Comparison of ENCODE assay signal across 23 cellular contexts in genomic region chr17:76469076-76469990, GRCh38. TPM values are rescaled to one million over a fixed set of nuclear protein-coding genes. Genes with fewer than 3 reads are reported as not detected.
DNase-seq lines count a peak whose midpoint lies in the region; ATAC-seq, FAIRE-seq and TF ChIP-seq lines count a peak whose summit lies in the region.
"Had no signal": no experiment of that assay in that cellular context is flagged by ENCODE, and none has a peak within 500 bp of the region (broad histone marks: within the 10 kb centered on the region; RNA-seq: fewer than 3 reads in every experiment).

No MANE protein-coding gene starts in this region.

- no peak overlapping the region for H3K9ac ChIP-seq in HepG2 (ENCODE audit: insufficient read depth, low read depth, low read length)
- H3K9ac ChIP-seq: BLaER1, GM23248 had no signal

- ATAC-seq in HepG2, result no peak
- no peak for ATAC-seq in stimulated activated memory B cell treated with anti-CD40 and anti-IgM and Interleukin-4, amounts not matched to agents 10 μg/mL and 1 μg/mL and 100 μg/mL, for 72 hours
- ATAC-seq in HG03469 (IDR thresholded peaks at IDR 0.05; ENCODE audit: unreplicated experiment), result no peak

- no peak overlapping the region for H3K4me3 Mint-ChIP-seq in stimulated activated memory B cell treated with anti-CD40 and anti-IgM and Interleukin-4, amounts not matched to agents 10 μg/mL and 1 μg/mL and 100 μg/mL, for 72 hours
- H3K4me3 Mint-ChIP-seq: CD4-positive, alpha-beta memory T cell had no signal

- intact Hi-C loops in HepG2 (cut with micrococcal nuclease; ENCODE audit: unreplicated experiment) (no loop called here), tibial artery (cut with DNase I; ENCODE audit: low total_unique reads) (no loop called here)

- CTCF ChIA-PET in HepG2 (lab: Yijun Ruan, JAX; ENCODE audit: low intra/inter-chr PET ratio, low total read pairs), result no interaction called here

- H3K4me2 ChIP-seq in HepG2 (ENCODE audit: low read depth, low read length), result no peak overlapping the region

- H3K27me3 ChIP-seq in HepG2 (ENCODE audit: control insufficient read depth in 1 of 2, insufficient read depth in 2 of 2, low read length in 2 of 2) (peaks cover 0 to 4% of the 10 kb centered on the region in 2 experiments; a peak in 1 of 5 replicates), tibial artery (peaks cover 0 to 7% of the 10 kb centered on the region in 2 donors)
- H3K27me3 ChIP-seq: BLaER1 had no signal

- H3K36me3 Mint-ChIP-seq in stimulated activated memory B cell treated with anti-CD40 and anti-IgM and Interleukin-4, amounts not matched to agents 10 μg/mL and 1 μg/mL and 100 μg/mL, for 72 hours, result peaks cover 30% of the 10 kb centered on the region

- H3K9me3 Mint-ChIP-seq in stimulated activated memory B cell treated with anti-CD40 and anti-IgM and Interleukin-4, amounts not matched to agents 10 μg/mL and 1 μg/mL and 100 μg/mL, for 72 hours, result no peaks in the 10 kb centered on the region
- H3K9me3 Mint-ChIP-seq: CD4-positive, alpha-beta memory T cell had no signal

- 86% methylated on average over 26 of the region's 38 CpGs for WGBS in HepG2 (ENCODE audit: low lambda C conversion rate)

- H3K36me3 ChIP-seq in HepG2 (replicated peaks in 1 of 2; ENCODE audit: control insufficient read depth in 1 of 2, insufficient read depth in 2 of 2, low read length in 2 of 2), result peaks cover 0 to 6% of the 10 kb centered on the region in 2 experiments; a peak in 1 of 5 replicates
- H3K36me3 ChIP-seq in tibial artery, result peaks cover 0 to 34% (median 5%) of the 10 kb centered on the region in 3 donors
- H3K36me3 ChIP-seq: SJCRH30 had no signal

- TF ChIP-seq CTCF in HepG2 (CRISPR knock-in tag; IDR thresholded peaks at IDR 0.05) (no peak), tibial artery (IDR thresholded peaks at IDR 0.05) (no peak)

- peaks cover 34% of the 10 kb centered on the region for H3K4me1 ChIP-seq in HepG2 (ENCODE audit: insufficient read depth, low read length)
- H3K4me1 ChIP-seq in tibial artery, result peaks cover 0 to 6% (median 0%) of the 10 kb centered on the region in 4 donors
- H3K4me1 ChIP-seq: HAP-1 had no signal

- no peaks in the 10 kb centered on the region for H3K79me2 ChIP-seq in HepG2 (ENCODE audit: insufficient read depth, low read length)

- peaks cover 64% of the 10 kb centered on the region for H3K4me1 Mint-ChIP-seq in stimulated activated memory B cell treated with anti-CD40 and anti-IgM and Interleukin-4, amounts not matched to agents 10 μg/mL and 1 μg/mL and 100 μg/mL, for 72 hours

- TF ChIP-seq POLR2A in GM12892 (IDR thresholded peaks at IDR 0.05; ENCODE audit: low read depth, low read length), result 0 out of 2 replicates have a peak, but pooled peaks have one; percentile 12
- no peak; a peak in 1 of 4 replicates for TF ChIP-seq POLR2A in HepG2 (IDR thresholded peaks at IDR 0.05; ENCODE audit: insufficient read depth in 1 of 2, low read depth in 2 of 2, low read length in 2 of 2)

- POLR2A ChIA-PET in HepG2 (lab: Yijun Ruan, JAX), result interaction anchor here (1.1 to 1.5 kb wide), 2 partner anchors 31 to 33 kb away, joined by 5 to 7 read pairs; partner anchors contain the start of gene RHBDF2

- no peak for TF ChIP-seq RAD21 in HepG2 (CRISPR knock-in tag; IDR thresholded peaks at IDR 0.05)

- DNase-seq in GM12892 (ENCODE audit: insufficient read length), result no peak
- no peak for DNase-seq in HTR-8/SVneo (ENCODE audit: insufficient read length, low spot score)
- no peak for DNase-seq in HepG2 (ENCODE audit: low spot score)
- DNase-seq in tibial artery, result no peak
- DNase-seq in T-helper 9 cell, result no peak
- DNase-seq: Caco-2; CD4-positive, alpha-beta memory T cell; DMS 273 treated with DMSO at 0.1 percent for 48 hours; DMS79 treated with DMSO at 0.1 percent for 48 hours; GM23248; Kasumi-1; NCI-H1048; NCI-H1436; NCI-H187 treated with DMSO at 0.1 percent for 48 hours; NCI-H2107; NCI-H69; SJCRH30 had no signal

- in situ Hi-C loops in HepG2 (cut with HindIII; ENCODE audit: extremely low pct_ligation_motif_present, low pct_unique_long_range_greater_than_20kb), result loop anchor here (5.0 kb wide), 1 partner anchor 38 kb away; no protein-coding TSS in a partner anchor

- peak overlapping the region; percentile 70 for H3K27ac Mint-ChIP-seq in stimulated activated memory B cell treated with anti-CD40 and anti-IgM and Interleukin-4, amounts not matched to agents 10 μg/mL and 1 μg/mL and 100 μg/mL, for 72 hours

- FAIRE-seq in GM12892 (lab: Jason Lieb, UNC), result no peak
- peak; percentile 16 for FAIRE-seq in HTR-8/SVneo (lab: Jason Lieb, UNC)
- no peak for FAIRE-seq in HepG2 (lab: Jason Lieb, UNC)

- H3K27ac ChIP-seq in HepG2 (ENCODE audit: extremely low read length, insufficient read depth, low read length) (no peak overlapping the region), tibial artery (no peak overlapping the region)
- H3K27ac ChIP-seq: BLaER1, GM23248, SJCRH30 had no signal

- H3K27me3 Mint-ChIP-seq in stimulated activated memory B cell treated with anti-CD40 and anti-IgM and Interleukin-4, amounts not matched to agents 10 μg/mL and 1 μg/mL and 100 μg/mL, for 72 hours, result no peaks in the 10 kb centered on the region
- H3K27me3 Mint-ChIP-seq: CD4-positive, alpha-beta memory T cell had no signal

- H4K20me1 ChIP-seq in HepG2 (ENCODE audit: insufficient read depth, low read length), result no peaks in the 10 kb centered on the region
- H4K20me1 ChIP-seq: BLaER1 had no signal

- H2AFZ ChIP-seq in HepG2 (ENCODE audit: low read length), result no peak overlapping the region
- H2AFZ ChIP-seq: GM23248 had no signal

- no TSS peak for BruUV-seq in HepG2 (replicated peaks; lab: Mats Ljungman, UMichigan)

- no peak overlapping the region for H3K4me3 ChIP-seq in HepG2 (replicated peaks in 1 of 3; ENCODE audit: insufficient read depth in 1 of 3, low read depth in 2 of 3, low read length in 3 of 3)
- no peak overlapping the region for H3K4me3 ChIP-seq in tibial artery
- H3K4me3 ChIP-seq: BLaER1, GM23248, HAP-1, SJCRH30 had no signal

- H3K9me3 ChIP-seq in HepG2 (ENCODE audit: low read length) (no peaks in the 10 kb centered on the region), tibial artery (no peaks in the 10 kb centered on the region)
- H3K9me3 ChIP-seq: BLaER1, Caco-2, HAP-1, SJCRH30 had no signal

- TF ChIP-seq EP300 in HepG2 (IDR thresholded peaks at IDR 0.05; ENCODE audit: low read depth in 2 of 2, low read length in 2 of 2) (no peak), HepG2 (CRISPR knock-in tag; IDR thresholded peaks at IDR 0.05; ENCODE audit: borderline replicate concordance) (no peak)

RNA-seq across cellular contexts. Expression of gene AANAT, which starts 1.9 kb away (rescaled TPM):
- polyA plus RNA-seq in GM12892 (2012; ENCODE audit: missing spikeins), result 0.34 TPM
- total RNA-seq in HepG2 (2016; rRNA removed; fragmentation: Illumina TruSeq; extraction: Trizol), result not detected in 2 replicates
- total RNA-seq in HepG2 (2016; cell fraction: cytosol; rRNA removed; fragmentation: Illumina TruSeq; extraction: Trizol; ENCODE audit: low read depth), result not detected in 2 replicates
- not detected in 2 replicates for total RNA-seq in HepG2 (2016; cell fraction: insoluble cytoplasmic fraction; rRNA removed; fragmentation: Illumina TruSeq; extraction: Trizol)
- not detected in 2 replicates for total RNA-seq in HepG2 (2016; cell fraction: membrane; rRNA removed; fragmentation: Illumina TruSeq; extraction: Trizol)
- total RNA-seq in HepG2 (2016; cell fraction: nucleus; rRNA removed; fragmentation: Illumina TruSeq; extraction: Trizol), result not detected in 2 replicates
- 0.03 and 0.07 TPM in 2 replicates for polyA plus RNA-seq in HepG2 (2011; rRNA removed)
- not detected in 2 replicates for polyA plus RNA-seq in HepG2 (2011; cell fraction: cytosol; rRNA removed)
- 0.23 and 0.42 TPM in 2 replicates for polyA plus RNA-seq in HepG2 (2011; cell fraction: nucleus; rRNA removed)
- polyA plus RNA-seq in HepG2 (2012), result 0.31 TPM in 1 of 2 replicates, not detected in the other
- polyA plus RNA-seq in HepG2 (2016; cell fraction: cytosol; fragmentation: Illumina TruSeq; extraction: Trizol; ENCODE audit: low read depth), result not detected in 2 replicates
- not detected in 2 replicates for polyA plus RNA-seq in HepG2 (2016; cell fraction: insoluble cytoplasmic fraction; fragmentation: Illumina TruSeq; extraction: Trizol; ENCODE audit: low read depth)
- not detected in 2 replicates for polyA plus RNA-seq in HepG2 (2016; cell fraction: membrane; fragmentation: Illumina TruSeq; extraction: Trizol; ENCODE audit: low read depth)
- not detected in 2 replicates for polyA plus RNA-seq in HepG2 (2016; cell fraction: nucleus; fragmentation: Illumina TruSeq; extraction: Trizol; ENCODE audit: insufficient read depth, low read depth)
- not detected in 2 replicates for polyA minus RNA-seq in HepG2 (2011; rRNA and poly(A)+ RNA removed; ENCODE audit: low replicate concordance)
- polyA minus RNA-seq in HepG2 (2011; cell fraction: cytosol; rRNA and poly(A)+ RNA removed), result not detected in 2 replicates
- not detected in 2 replicates for polyA minus RNA-seq in HepG2 (2011; cell fraction: nucleus; rRNA and poly(A)+ RNA removed)
- total RNA-seq: Caco-2; CD4-positive, alpha-beta memory T cell; GM23248; MCF 10A; NCI-H460 had no signal
- polyA plus RNA-seq: CD4-positive, alpha-beta memory T cell; GM23248 had no signal

RNA-seq across cellular contexts. Expression of gene UBE2O, which starts 16.4 kb away (rescaled TPM):
- polyA plus RNA-seq in GM12892 (2012; ENCODE audit: missing spikeins), result 13.2 TPM
- 21.5 and 22.3 TPM in 2 replicates for total RNA-seq in HepG2 (2016; rRNA removed; fragmentation: Illumina TruSeq; extraction: Trizol)
- total RNA-seq in HepG2 (2016; cell fraction: cytosol; rRNA removed; fragmentation: Illumina TruSeq; extraction: Trizol; ENCODE audit: low read depth), result 2.7 and 3.0 TPM in 2 replicates
- total RNA-seq in HepG2 (2016; cell fraction: insoluble cytoplasmic fraction; rRNA removed; fragmentation: Illumina TruSeq; extraction: Trizol), result 22.1 and 22.5 TPM in 2 replicates
- 7.2 and 8.1 TPM in 2 replicates for total RNA-seq in HepG2 (2016; cell fraction: membrane; rRNA removed; fragmentation: Illumina TruSeq; extraction: Trizol)
- total RNA-seq in HepG2 (2016; cell fraction: nucleus; rRNA removed; fragmentation: Illumina TruSeq; extraction: Trizol), result 23.0 and 27.1 TPM in 2 replicates
- 23.5 and 30.4 TPM in 2 replicates for polyA plus RNA-seq in HepG2 (2011; rRNA removed)
- 11.6 and 11.8 TPM in 2 replicates for polyA plus RNA-seq in HepG2 (2011; cell fraction: cytosol; rRNA removed)
- 87.2 and 93.5 TPM in 2 replicates for polyA plus RNA-seq in HepG2 (2011; cell fraction: nucleus; rRNA removed)
- polyA plus RNA-seq in HepG2 (2012), result 28.0 and 29.8 TPM in 2 replicates
- polyA plus RNA-seq in HepG2 (2016; cell fraction: cytosol; fragmentation: Illumina TruSeq; extraction: Trizol; ENCODE audit: low read depth), result 0.86 and 0.95 TPM in 2 replicates
- polyA plus RNA-seq in HepG2 (2016; cell fraction: insoluble cytoplasmic fraction; fragmentation: Illumina TruSeq; extraction: Trizol; ENCODE audit: low read depth), result 15.3 and 21.2 TPM in 2 replicates
- polyA plus RNA-seq in HepG2 (2016; cell fraction: membrane; fragmentation: Illumina TruSeq; extraction: Trizol; ENCODE audit: low read depth), result 2.1 and 3.0 TPM in 2 replicates
- 66.1 and 73.3 TPM in 2 replicates for polyA plus RNA-seq in HepG2 (2016; cell fraction: nucleus; fragmentation: Illumina TruSeq; extraction: Trizol; ENCODE audit: insufficient read depth, low read depth)
- 39.5 and 89.3 TPM in 2 replicates for polyA minus RNA-seq in HepG2 (2011; rRNA and poly(A)+ RNA removed; ENCODE audit: low replicate concordance)
- polyA minus RNA-seq in HepG2 (2011; cell fraction: cytosol; rRNA and poly(A)+ RNA removed), result 31.1 and 31.4 TPM in 2 replicates
- polyA minus RNA-seq in HepG2 (2011; cell fraction: nucleus; rRNA and poly(A)+ RNA removed), result 27.4 and 30.3 TPM in 2 replicates

RNA-seq across cellular contexts. Expression of gene RHBDF2, which starts 31.9 kb away (rescaled TPM):
- 16.3 TPM for polyA plus RNA-seq in GM12892 (2012; ENCODE audit: missing spikeins)
- total RNA-seq in HepG2 (2016; rRNA removed; fragmentation: Illumina TruSeq; extraction: Trizol), result 4.2 and 7.8 TPM in 2 replicates
- 3.3 and 3.4 TPM in 2 replicates for total RNA-seq in HepG2 (2016; cell fraction: cytosol; rRNA removed; fragmentation: Illumina TruSeq; extraction: Trizol; ENCODE audit: low read depth)
- 2.8 and 8.6 TPM in 2 replicates for total RNA-seq in HepG2 (2016; cell fraction: insoluble cytoplasmic fraction; rRNA removed; fragmentation: Illumina TruSeq; extraction: Trizol)
- total RNA-seq in HepG2 (2016; cell fraction: membrane; rRNA removed; fragmentation: Illumina TruSeq; extraction: Trizol), result 3.2 and 3.5 TPM in 2 replicates
- total RNA-seq in HepG2 (2016; cell fraction: nucleus; rRNA removed; fragmentation: Illumina TruSeq; extraction: Trizol), result 10.0 and 14.7 TPM in 2 replicates
- polyA plus RNA-seq in HepG2 (2011; rRNA removed), result 24.2 and 27.6 TPM in 2 replicates
- 9.7 and 15.2 TPM in 2 replicates for polyA plus RNA-seq in HepG2 (2011; cell fraction: cytosol; rRNA removed)
- 96.1 and 124 TPM in 2 replicates for polyA plus RNA-seq in HepG2 (2011; cell fraction: nucleus; rRNA removed)
- polyA plus RNA-seq in HepG2 (2012), result 17.9 and 27.7 TPM in 2 replicates
- 1.2 and 1.5 TPM in 2 replicates for polyA plus RNA-seq in HepG2 (2016; cell fraction: cytosol; fragmentation: Illumina TruSeq; extraction: Trizol; ENCODE audit: low read depth)
- 3.8 and 4.6 TPM in 2 replicates for polyA plus RNA-seq in HepG2 (2016; cell fraction: insoluble cytoplasmic fraction; fragmentation: Illumina TruSeq; extraction: Trizol; ENCODE audit: low read depth)
- polyA plus RNA-seq in HepG2 (2016; cell fraction: membrane; fragmentation: Illumina TruSeq; extraction: Trizol; ENCODE audit: low read depth), result 2.0 and 3.1 TPM in 2 replicates
- 23.9 and 27.3 TPM in 2 replicates for polyA plus RNA-seq in HepG2 (2016; cell fraction: nucleus; fragmentation: Illumina TruSeq; extraction: Trizol; ENCODE audit: insufficient read depth, low read depth)
- 8.1 and 40.4 TPM in 2 replicates for polyA minus RNA-seq in HepG2 (2011; rRNA and poly(A)+ RNA removed; ENCODE audit: low replicate concordance)
- 12.8 and 13.5 TPM in 2 replicates for polyA minus RNA-seq in HepG2 (2011; cell fraction: cytosol; rRNA and poly(A)+ RNA removed)
- polyA minus RNA-seq in HepG2 (2011; cell fraction: nucleus; rRNA and poly(A)+ RNA removed), result 26.5 and 30.6 TPM in 2 replicates
